In genomic region chr20:47802975-47803374, GRCh38 we compare ENCODE assay signal across 21 cellular contexts. TPM values are rescaled to one million over a fixed set of nuclear protein-coding genes. Genes with fewer than 3 reads are reported as not detected.
DNase-seq lines count a peak whose midpoint lies in the region; ATAC-seq, FAIRE-seq and TF ChIP-seq lines count a peak whose summit lies in the region.
"Had no signal": no experiment of that assay in that cellular context is flagged by ENCODE, and none has a peak within 500 bp of the region (broad histone marks: within the 10 kb centered on the region; RNA-seq: fewer than 3 reads in every experiment).

No MANE protein-coding gene starts in this region.

- H3K36me3 ChIP-seq in HEK293 (ENCODE audit: control insufficient read depth in 2 of 2, insufficient read depth in 1 of 2, low read length in 2 of 2), result no peaks in the 10 kb centered on the region
- no peaks in the 10 kb centered on the region for H3K36me3 ChIP-seq in esophagus (ENCODE audit: control insufficient read depth in 2 of 2, insufficient read depth in 2 of 2, low read length in 1 of 2)
- H3K36me3 ChIP-seq: BLaER1 treated with 17β-estradiol and CSF1 and Interleukin-3, amounts not matched to agents 10 nM and 100 nM had no signal

- H3K27me3 ChIP-seq in esophagus (ENCODE audit: control insufficient read depth in 1 of 2, insufficient read depth in 2 of 2, low read length in 2 of 2), result no peaks in the 10 kb centered on the region
- H3K27me3 ChIP-seq: BLaER1 treated with 17β-estradiol and CSF1 and Interleukin-3, amounts not matched to agents 10 nM and 100 nM had no signal

- POLR2A ChIA-PET in HEK293 (lab: Yijun Ruan, JAX), result no interaction called here
- POLR2A ChIA-PET in WTC11 (lab: Charles Lee), result no interaction called here

- CTCF ChIA-PET in HEK293 (lab: Yijun Ruan, JAX), result interaction anchor here (0.6 kb wide), 1 partner anchor 16 kb away, joined by 3 read pairs; no protein-coding TSS in a partner anchor
- CTCF ChIA-PET in WTC11 (lab: Charles Lee), result no interaction called here

- no peaks in the 10 kb centered on the region for H3K9me3 ChIP-seq in HEK293 (ENCODE audit: control insufficient read depth, insufficient read depth, low read depth, low read length)
- no peaks in the 10 kb centered on the region for H3K9me3 ChIP-seq in esophagus (ENCODE audit: control insufficient read depth in 2 of 2, insufficient read depth in 1 of 2, low read depth in 1 of 2, low read length in 1 of 2)
- H3K9me3 ChIP-seq: BLaER1 treated with 17β-estradiol and CSF1 and Interleukin-3, amounts not matched to agents 10 nM and 100 nM had no signal

- no peak overlapping the region for H3K4me3 Mint-ChIP-seq in WTC11
- H3K4me3 Mint-ChIP-seq: B cell; CD4-positive, CD25-positive, alpha-beta regulatory T cell; GM23338; IgD-negative memory B cell had no signal

- WGBS in esophagus, 2 donors, result 94 to 98% methylated on average over 3 of the region's 3 CpGs

- H3K4me3 ChIP-seq in HEK293 (ENCODE audit: low read depth, low read length), result no peak overlapping the region
- H3K4me3 ChIP-seq in esophagus (ENCODE audit: low read depth in 1 of 2, low read length in 2 of 2), result no peak overlapping the region
- H3K4me3 ChIP-seq: BLaER1 treated with 17β-estradiol and CSF1 and Interleukin-3, amounts not matched to agents 10 nM and 100 nM; GM23338 had no signal

- H3K4me1 Mint-ChIP-seq in WTC11, result peaks cover 25% of the 10 kb centered on the region
- H3K4me1 Mint-ChIP-seq: B cell; CD8-positive, alpha-beta memory T cell had no signal

- no peak for ATAC-seq in WTC11
- ATAC-seq: HCT116 had no signal

- H3K4me1 ChIP-seq in HEK293 (ENCODE audit: control insufficient read depth, insufficient read depth, low read length) (no peaks in the 10 kb centered on the region), esophagus (ENCODE audit: control insufficient read depth in 2 of 2, insufficient read depth in 2 of 2, low read length in 1 of 2) (peaks cover 0 to 16% of the 10 kb centered on the region in 2 donors)

- no peaks in the 10 kb centered on the region for H3K9me3 Mint-ChIP-seq in WTC11
- H3K9me3 Mint-ChIP-seq: IgD-negative memory B cell had no signal

- TF ChIP-seq CTCF in HEK293 (tag by site-specific recombination; IDR thresholded peaks at IDR 0.05), result no peak
- no peak for TF ChIP-seq CTCF in WTC11 (IDR thresholded peaks at IDR 0.05)
- no peak for TF ChIP-seq CTCF in GM13977 (IDR thresholded peaks at IDR 0.05; ENCODE audit: extremely low read depth, insufficient read depth, missing control alignments)

- no peak overlapping the region for H3K27ac ChIP-seq in HEK293 (ENCODE audit: extremely low read depth, low read depth, low read length)
- H3K27ac ChIP-seq in esophagus (ENCODE audit: low read depth in 2 of 2, low read length in 1 of 2), result peak overlapping the region; percentile 66 to 71
- H3K27ac ChIP-seq: BLaER1 treated with 17β-estradiol and CSF1 and Interleukin-3, amounts not matched to agents 10 nM and 100 nM had no signal

- no peaks in the 10 kb centered on the region for H3K36me3 Mint-ChIP-seq in WTC11
- H3K36me3 Mint-ChIP-seq: CD4-positive, CD25-positive, alpha-beta regulatory T cell; CD8-positive, alpha-beta memory T cell; IgD-negative memory B cell had no signal

- H3K27me3 Mint-ChIP-seq in WTC11 (ENCODE audit: low read depth), result peaks cover 47% of the 10 kb centered on the region

- peak; percentile 70 for FAIRE-seq in urothelium cell line (lab: Jason Lieb, UNC)
- FAIRE-seq: G401.6, GM12891, GM18507, HepG2 had no signal

- in situ Hi-C loops in GM13977 (cut with MboI; ENCODE audit: low pct_unique_long_range_greater_than_20kb, low sequenced_read_pairs, unreplicated experiment), result no loop called here

- DNase-seq in WTC11 (ENCODE audit: low spot score), result no peak
- no peak for DNase-seq in urothelium cell line (ENCODE audit: low spot score)
- DNase-seq in T-helper 9 cell, result no peak
- DNase-seq in GM13977 (ENCODE audit: low spot score), result no peak
- DNase-seq: CD4-positive, CD25-positive, alpha-beta regulatory T cell; CD8-positive, alpha-beta memory T cell; COR-L47; DMS 273 treated with DMSO at 0.1 percent for 48 hours; DMS53; H7 had no signal

- H3K27ac Mint-ChIP-seq in WTC11, result 0 out of 2 replicates have a peak overlapping the region, but pooled peaks have one; percentile 27
- H3K27ac Mint-ChIP-seq: B cell; CD4-positive, CD25-positive, alpha-beta regulatory T cell; CD8-positive, alpha-beta memory T cell; GM23338; IgD-negative memory B cell had no signal

TF ChIP-seq in HEK293, 187 proteins besides CTCF, POLR2A, EP300 and RAD21:
- TF ChIP-seq ZNF707 (tag by site-specific recombination; IDR thresholded peaks at IDR 0.05) (no peak), ZNF623 (tag by site-specific recombination; IDR thresholded peaks at IDR 0.05) (peak; percentile 71)

TF ChIP-seq in WTC11, 78 proteins besides CTCF, POLR2A, EP300 and RAD21 (continues in another document):
- TF ChIP-seq, protein P1, sequence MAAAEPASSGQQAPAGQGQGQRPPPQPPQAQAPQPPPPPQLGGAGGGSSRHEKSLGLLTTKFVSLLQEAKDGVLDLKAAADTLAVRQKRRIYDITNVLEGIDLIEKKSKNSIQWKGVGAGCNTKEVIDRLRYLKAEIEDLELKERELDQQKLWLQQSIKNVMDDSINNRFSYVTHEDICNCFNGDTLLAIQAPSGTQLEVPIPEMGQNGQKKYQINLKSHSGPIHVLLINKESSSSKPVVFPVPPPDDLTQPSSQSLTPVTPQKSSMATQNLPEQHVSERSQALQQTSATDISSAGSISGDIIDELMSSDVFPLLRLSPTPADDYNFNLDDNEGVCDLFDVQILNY (CRISPR knock-in tag; IDR thresholded peaks at IDR 0.05), result no peak
- TF ChIP-seq ZNF232 (CRISPR knock-in tag; IDR thresholded peaks at IDR 0.05) (no peak), ZNF423 (CRISPR knock-in tag; IDR thresholded peaks at IDR 0.05) (no peak), AR (CRISPR knock-in tag; IDR thresholded peaks at IDR 0.05) (no peak), SMAD3 (CRISPR knock-in tag; IDR thresholded peaks at IDR 0.05; ENCODE audit: borderline replicate concordance) (no peak), MYBL2 (CRISPR knock-in tag; IDR thresholded peaks at IDR 0.05) (no peak), ETV6 (CRISPR knock-in tag; IDR thresholded peaks at IDR 0.05) (no peak), ATF2 (CRISPR knock-in tag; IDR thresholded peaks at IDR 0.05; ENCODE audit: borderline replicate concordance, low read depth) (no peak)
- TF ChIP-seq, protein P2, sequence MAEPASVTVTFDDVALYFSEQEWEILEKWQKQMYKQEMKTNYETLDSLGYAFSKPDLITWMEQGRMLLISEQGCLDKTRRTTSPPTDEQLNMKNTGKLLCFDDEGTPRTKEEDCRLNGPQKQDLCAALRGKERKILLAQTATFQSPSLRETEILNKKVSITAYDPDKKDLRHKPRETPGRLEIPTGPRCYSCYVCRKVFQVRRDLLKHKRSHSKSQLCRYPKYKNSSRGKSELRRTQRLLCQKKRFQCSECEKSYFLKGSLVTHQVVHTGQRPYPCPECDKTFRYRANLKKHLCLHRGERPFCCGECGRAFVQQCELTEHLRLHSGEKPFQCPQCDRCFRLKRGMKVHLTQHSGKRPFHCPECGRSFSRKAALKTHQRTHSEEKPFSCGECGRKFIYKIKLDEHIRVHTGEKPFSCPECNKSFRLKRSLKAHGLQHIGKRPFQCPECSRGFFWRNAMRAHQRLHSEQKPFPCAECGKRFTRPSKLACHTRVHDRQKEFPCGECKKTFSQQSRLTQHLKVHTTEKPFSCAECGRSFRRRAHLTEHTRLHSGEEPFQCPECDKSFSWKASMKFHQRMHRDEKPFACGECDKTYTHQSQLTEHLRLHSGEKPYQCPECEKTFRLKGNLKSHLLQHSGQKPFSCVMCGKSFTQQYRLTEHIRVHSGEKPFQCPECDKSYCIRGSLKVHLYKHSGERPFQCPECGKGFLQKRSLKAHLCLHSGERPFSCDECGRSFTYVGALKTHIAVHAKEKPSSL (CRISPR knock-in tag; conservative IDR thresholded peaks at IDR 0.05), result no peak

RNA-seq across cellular contexts. Expression of gene SULF2, which starts 17.7 kb away (rescaled TPM):
- 36.0 to 38.1 TPM (median 37.5 TPM) in 3 replicates for total RNA-seq in WTC11 (2021)
- 100 to 1,000 TPM in 1 of 2 donors, 10 to 100 TPM in 1; 47.3 to 153 TPM for polyA plus RNA-seq in esophagus
- total RNA-seq: CD4-positive, CD25-positive, alpha-beta regulatory T cell had no signal
